Comparison of ENCODE assay signal across 30 cellular contexts in genomic region chr4:69377562-69377961, GRCh38.
"Had no signal": no experiment of that assay in that cellular context is flagged by ENCODE, and none has a peak within 500 bp of the region (broad histone marks: within the 10 kb centered on the region; RNA-seq: fewer than 3 reads in every experiment).

No MANE protein-coding gene starts in this region.

- H3K4me3 Mint-ChIP-seq: activated CD4-positive, alpha-beta memory T cell treated with anti-CD3 and anti-CD28 coated beads for 36 hours; activated CD4-positive, alpha-beta T cell treated with anti-CD3 and anti-CD28 coated beads for 36 hours; activated CD4-positive, alpha-beta T cell treated with anti-CD3 and anti-CD28 coated beads, Interleukin-2, amount 10 ng/mL, durations not matched to agents 24 days and 14 days; activated CD8-positive, alpha-beta memory T cell treated with anti-CD3 and anti-CD28 coated beads, Interleukin-2, amount 10 ng/mL, durations not matched to agents 7 days and 5 days; activated CD8-positive, alpha-beta T cell treated with anti-CD3 and anti-CD28 coated beads, Interleukin-2, amount 10 ng/mL, durations not matched to agents 7 days and 5 days; activated naive CD4-positive, alpha-beta T cell treated with anti-CD3 and anti-CD28 coated beads for 36 hours; activated naive CD4-positive, alpha-beta T cell treated with anti-CD3 and anti-CD28 coated beads, Interleukin-2, amount 50 U/mL, for 24 hours; activated naive CD8-positive, alpha-beta T cell treated with anti-CD3 and anti-CD28 coated beads for 36 hours; activated naive CD8-positive, alpha-beta T cell treated with anti-CD3 and anti-CD28 coated beads, Interleukin-2, amount 50 U/mL, for 24 hours; activated T-helper 1 cell treated with anti-CD3 and anti-CD28 coated beads, Interleukin-12 subunit alpha, Interleukin-12 subunit beta, Interleukin-2, Interleukin-4 antibody, amounts not matched to agents 30 ng/mL and 10 ng/mL and 1 ng/mL, durations not matched to agents 14 hours and 24 hours and 36 hours; effector memory CD8-positive, alpha-beta T cell had no signal

- H3K36me3 Mint-ChIP-seq: activated CD4-positive, alpha-beta memory T cell treated with anti-CD3 and anti-CD28 coated beads for 36 hours; activated CD8-positive, alpha-beta memory T cell treated with anti-CD3 and anti-CD28 coated beads, Interleukin-2, amount 10 ng/mL, durations not matched to agents 7 days and 5 days; activated naive CD4-positive, alpha-beta T cell treated with anti-CD3 and anti-CD28 coated beads, Interleukin-2, amount 50 U/mL, for 24 hours; activated naive CD8-positive, alpha-beta T cell treated with anti-CD3 and anti-CD28 coated beads for 36 hours had no signal

- H3K36me3 ChIP-seq: adrenal gland, esophagus squamous epithelium, gastroesophageal sphincter had no signal

- H3K27ac ChIP-seq: adrenal gland, body of pancreas, epithelial cell of prostate, esophagus squamous epithelium, gastroesophageal sphincter had no signal

- H3K9me3 Mint-ChIP-seq: activated CD4-positive, alpha-beta T cell treated with anti-CD3 and anti-CD28 coated beads, Interleukin-2, amount 10 ng/mL, durations not matched to agents 24 days and 14 days; activated naive CD4-positive, alpha-beta T cell treated with anti-CD3 and anti-CD28 coated beads, Interleukin-2, amount 50 U/mL, for 24 hours; activated T-helper 1 cell treated with anti-CD3 and anti-CD28 coated beads, Interleukin-12 subunit alpha, Interleukin-12 subunit beta, Interleukin-2, Interleukin-4 antibody, amounts not matched to agents 30 ng/mL and 10 ng/mL and 1 ng/mL, durations not matched to agents 14 hours and 24 hours and 36 hours; activated T-helper 2 cell treated with anti-CD3 and anti-CD28 coated beads, Interferon-gamma antibody, Interleukin-2, Interleukin-4, amounts not matched to agents 10 μg/mL and 5 μg/mL and 100 μg/mL, durations not matched to agents 14 hours and 24 hours and 36 hours had no signal

- DNase-seq: activated CD4-positive, alpha-beta memory T cell treated with anti-CD3 and anti-CD28 coated beads for 36 hours; activated CD4-positive, alpha-beta T cell treated with anti-CD3 and anti-CD28 coated beads for 36 hours; activated CD4-positive, alpha-beta T cell treated with anti-CD3 and anti-CD28 coated beads, Interleukin-2, amount 10 ng/mL, durations not matched to agents 24 days and 14 days; activated CD4-positive, CD25-positive, alpha-beta regulatory T cell; activated CD4-positive, CD25-positive, alpha-beta regulatory T cell treated with anti-CD3 and anti-CD28 coated beads, Interleukin-2, amount 50 U/mL, for 72 hours; activated CD8-positive, alpha-beta memory T cell treated with anti-CD3 and anti-CD28 coated beads, Interleukin-2, amount 10 ng/mL, durations not matched to agents 7 days and 5 days; activated CD8-positive, alpha-beta memory T cell treated with anti-CD3 and anti-CD28 coated beads, Interleukin-2, amount 50 U/mL, for 4 hours; activated CD8-positive, alpha-beta T cell treated with anti-CD3 and anti-CD28 coated beads, Interleukin-2, amount 10 ng/mL, durations not matched to agents 7 days and 5 days; activated effector memory CD4-positive, alpha-beta T cell treated with anti-CD3 and anti-CD28 coated beads, Interleukin-2, amount 50 U/mL, for 16 hours; activated naive CD4-positive, alpha-beta T cell treated with anti-CD3 and anti-CD28 coated beads for 36 hours; activated naive CD8-positive, alpha-beta T cell treated with anti-CD3 and anti-CD28 coated beads for 36 hours; activated naive CD8-positive, alpha-beta T cell treated with anti-CD3 and anti-CD28 coated beads, Interleukin-2, amount 50 U/mL, for 24 hours; activated T-cell treated with anti-CD3 and anti-CD28 coated beads, Interleukin-2, amount 50 U/mL, for 1 hour; activated T-cell treated with anti-CD3 and anti-CD28 coated beads, Interleukin-2, amount 50 U/mL, for 48 hours; adrenal gland; amygdala; caudate nucleus; cortex of kidney; dermis blood vessel endothelial cell; effector CD4-positive, alpha-beta T cell; effector memory CD8-positive, alpha-beta T cell; esophagus squamous epithelium; foreskin melanocyte; T-helper 2 cell had no signal

- H3K4me3 ChIP-seq: adrenal gland, body of pancreas, esophagus squamous epithelium, gastroesophageal sphincter had no signal

- H3K4me1 ChIP-seq: adrenal gland, body of pancreas, esophagus squamous epithelium, gastroesophageal sphincter had no signal

- ATAC-seq: activated CD4-positive, alpha-beta T cell treated with anti-CD3 and anti-CD28 coated beads for 36 hours; activated CD8-positive, alpha-beta memory T cell treated with anti-CD3 and anti-CD28 coated beads, Interleukin-2, amount 10 ng/mL, durations not matched to agents 7 days and 5 days; activated CD8-positive, alpha-beta T cell treated with anti-CD3 and anti-CD28 coated beads, Interleukin-2, amount 10 ng/mL, durations not matched to agents 7 days and 5 days; activated naive CD8-positive, alpha-beta T cell treated with anti-CD3 and anti-CD28 coated beads, Interleukin-2, amount 50 U/mL, for 24 hours; body of pancreas; effector memory CD8-positive, alpha-beta T cell; gastroesophageal sphincter had no signal

- H3K27me3 ChIP-seq: adrenal gland, body of pancreas, esophagus squamous epithelium, gastroesophageal sphincter had no signal

- H3K4me1 Mint-ChIP-seq: activated CD4-positive, alpha-beta T cell treated with anti-CD3 and anti-CD28 coated beads for 36 hours; activated CD4-positive, alpha-beta T cell treated with anti-CD3 and anti-CD28 coated beads, Interleukin-2, amount 10 ng/mL, durations not matched to agents 24 days and 14 days; activated CD8-positive, alpha-beta memory T cell treated with anti-CD3 and anti-CD28 coated beads, Interleukin-2, amount 10 ng/mL, durations not matched to agents 7 days and 5 days; activated naive CD4-positive, alpha-beta T cell treated with anti-CD3 and anti-CD28 coated beads, Interleukin-2, amount 50 U/mL, for 24 hours; activated naive CD8-positive, alpha-beta T cell treated with anti-CD3 and anti-CD28 coated beads for 36 hours; activated naive CD8-positive, alpha-beta T cell treated with anti-CD3 and anti-CD28 coated beads, Interleukin-2, amount 50 U/mL, for 24 hours had no signal

- H3K9me3 ChIP-seq: adrenal gland, body of pancreas, esophagus squamous epithelium, gastroesophageal sphincter had no signal

- H3K27ac Mint-ChIP-seq: activated CD4-positive, alpha-beta memory T cell treated with anti-CD3 and anti-CD28 coated beads for 36 hours; activated CD4-positive, alpha-beta T cell treated with anti-CD3 and anti-CD28 coated beads for 36 hours; activated CD4-positive, alpha-beta T cell treated with anti-CD3 and anti-CD28 coated beads, Interleukin-2, amount 10 ng/mL, durations not matched to agents 24 days and 14 days; activated CD8-positive, alpha-beta memory T cell treated with anti-CD3 and anti-CD28 coated beads, Interleukin-2, amount 10 ng/mL, durations not matched to agents 7 days and 5 days; activated CD8-positive, alpha-beta T cell treated with anti-CD3 and anti-CD28 coated beads, Interleukin-2, amount 10 ng/mL, durations not matched to agents 7 days and 5 days; activated naive CD4-positive, alpha-beta T cell treated with anti-CD3 and anti-CD28 coated beads for 36 hours; activated naive CD4-positive, alpha-beta T cell treated with anti-CD3 and anti-CD28 coated beads, Interleukin-2, amount 50 U/mL, for 24 hours; activated naive CD8-positive, alpha-beta T cell treated with anti-CD3 and anti-CD28 coated beads for 36 hours; activated naive CD8-positive, alpha-beta T cell treated with anti-CD3 and anti-CD28 coated beads, Interleukin-2, amount 50 U/mL, for 24 hours; activated T-helper 1 cell treated with anti-CD3 and anti-CD28 coated beads, Interleukin-12 subunit alpha, Interleukin-12 subunit beta, Interleukin-2, Interleukin-4 antibody, amounts not matched to agents 30 ng/mL and 10 ng/mL and 1 ng/mL, durations not matched to agents 14 hours and 24 hours and 36 hours; activated T-helper 2 cell treated with anti-CD3 and anti-CD28 coated beads, Interferon-gamma antibody, Interleukin-2, Interleukin-4, amounts not matched to agents 10 μg/mL and 5 μg/mL and 100 μg/mL, durations not matched to agents 14 hours and 24 hours and 36 hours; effector memory CD8-positive, alpha-beta T cell had no signal

- H3K27me3 Mint-ChIP-seq: activated CD4-positive, alpha-beta memory T cell treated with anti-CD3 and anti-CD28 coated beads for 36 hours; activated CD4-positive, alpha-beta T cell treated with anti-CD3 and anti-CD28 coated beads for 36 hours; activated CD4-positive, alpha-beta T cell treated with anti-CD3 and anti-CD28 coated beads, Interleukin-2, amount 10 ng/mL, durations not matched to agents 24 days and 14 days; activated CD8-positive, alpha-beta memory T cell treated with anti-CD3 and anti-CD28 coated beads, Interleukin-2, amount 10 ng/mL, durations not matched to agents 7 days and 5 days; activated naive CD4-positive, alpha-beta T cell treated with anti-CD3 and anti-CD28 coated beads, Interleukin-2, amount 50 U/mL, for 24 hours; activated naive CD8-positive, alpha-beta T cell treated with anti-CD3 and anti-CD28 coated beads for 36 hours; activated naive CD8-positive, alpha-beta T cell treated with anti-CD3 and anti-CD28 coated beads, Interleukin-2, amount 50 U/mL, for 24 hours; effector memory CD8-positive, alpha-beta T cell had no signal
